ENCODE assay signal across 17 cellular contexts in the genomic region with DNA sequence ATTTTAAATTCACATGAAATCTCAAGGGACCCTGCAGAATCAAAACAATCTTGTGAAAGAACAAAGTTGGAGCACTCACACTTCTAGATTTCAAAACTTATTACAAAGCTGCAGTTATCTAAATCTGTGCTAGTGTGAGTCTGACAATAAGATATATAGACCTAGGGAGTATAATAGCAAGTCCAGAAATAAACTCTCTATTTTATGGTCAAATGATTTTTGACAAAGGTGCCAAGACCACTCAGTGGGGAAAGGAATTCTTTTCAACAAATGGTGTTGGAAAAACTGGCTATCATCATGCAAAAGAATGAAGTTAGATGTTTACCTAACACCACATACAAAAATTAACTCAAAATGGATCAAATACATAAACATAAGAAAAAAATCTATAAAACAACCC.
DNase-seq lines count a peak whose midpoint lies in the region; ATAC-seq and TF ChIP-seq lines count a peak whose summit lies in the region.
"Had no signal": no experiment of that assay in that cellular context is flagged by ENCODE, and none has a peak within 500 bp of the region (broad histone marks: within the 10 kb centered on the region; RNA-seq: fewer than 3 reads in every experiment).

No MANE protein-coding gene starts in this region.

- no peak for TF ChIP-seq CTCF in choroid plexus epithelial cell (conservative IDR thresholded peaks at IDR 0.05; ENCODE audit: low read depth, low read length)
- TF ChIP-seq CTCF in fibroblast of the aortic adventitia (IDR thresholded peaks at IDR 0.05; ENCODE audit: insufficient read depth, low read length), result no peak

- H3K4me3 ChIP-seq in choroid plexus epithelial cell (ENCODE audit: low read depth, low read length), result no peak overlapping the region
- H3K4me3 ChIP-seq in fibroblast of the aortic adventitia (ENCODE audit: low read depth, low read length), result no peak overlapping the region
- H3K4me3 ChIP-seq: BLaER1 treated with 17β-estradiol and CSF1 and Interleukin-3, amounts not matched to agents 10 nM and 100 nM had no signal

- TF ChIP-seq RAD21 in Ishikawa (IDR thresholded peaks at IDR 0.05; ENCODE audit: low read depth), result no peak

- DNase-seq in choroid plexus epithelial cell (ENCODE audit: low read depth) (peak; percentile 20), fibroblast of the aortic adventitia (ENCODE audit: low read depth) (peak; percentile 45), renal cortical epithelial cell (ENCODE audit: low read depth) (peak; percentile 22), NCI-H128 (lab: John Stamatoyannopoulos, UW; ENCODE audit: unreplicated experiment) (no peak)
- DNase-seq: 8988T; Calu3; CD8-positive, alpha-beta T cell; DMS79 treated with DMSO at 0.1 percent for 48 hours; GF-D8; GOT3; H7; HFFc6 had no signal

- ATAC-seq in HG02678 (IDR thresholded peaks at IDR 0.05; ENCODE audit: unreplicated experiment) (no peak), HG03135 (IDR thresholded peaks at IDR 0.05; ENCODE audit: unreplicated experiment) (no peak)
- ATAC-seq: CD8-positive, alpha-beta T cell; HCT116 had no signal

- TF ChIP-seq EP300 in Ishikawa (IDR thresholded peaks at IDR 0.05; ENCODE audit: borderline replicate concordance), result peak; percentile 60

TF ChIP-seq in Ishikawa, 13 proteins besides CTCF, POLR2A, EP300 and RAD21:
- TF ChIP-seq TEAD4 (IDR thresholded peaks at IDR 0.05) (peak; percentile 51; the same call in 1 of the 2 replicates), NFIC (IDR thresholded peaks at IDR 0.05) (peak; percentile 64; the same call in 1 of the 2 replicates), FOXM1 (IDR thresholded peaks at IDR 0.05; ENCODE audit: borderline replicate concordance, low read depth) (0 out of 2 replicates have a peak, but pooled peaks have one; percentile 24), CEBPB (IDR thresholded peaks at IDR 0.05) (no peak)
